ENCODE assay signal across 40 cellular contexts in genomic region chr7:82417898-82418297, GRCh38. TPM values are rescaled to one million over a fixed set of nuclear protein-coding genes. Genes with fewer than 3 reads are reported as not detected.
"Had no signal": no experiment of that assay in that cellular context is flagged by ENCODE, and none has a peak within 500 bp of the region (broad histone marks: within the 10 kb centered on the region; RNA-seq: fewer than 3 reads in every experiment).

No MANE protein-coding gene starts in this region.

- H3K9me3 ChIP-seq: adrenal gland, ascending aorta, body of pancreas, breast epithelium had no signal

- H3K36me3 ChIP-seq: adrenal gland, ascending aorta, brain microvascular endothelial cell, breast epithelium, cardiac muscle cell had no signal

- H3K36me3 Mint-ChIP-seq: activated naive CD4-positive, alpha-beta T cell treated with anti-CD3 and anti-CD28 coated beads, Interleukin-2, amount 10 ng/mL, durations not matched to agents 7 days and 5 days; activated naive CD4-positive, alpha-beta T cell treated with anti-CD3 and anti-CD28 coated beads, Interleukin-2, amount 50 U/mL, for 24 hours; activated naive CD8-positive, alpha-beta T cell; activated naive CD8-positive, alpha-beta T cell treated with anti-CD3 and anti-CD28 coated beads for 36 hours; activated naive CD8-positive, alpha-beta T cell treated with anti-CD3 and anti-CD28 coated beads, Interleukin-2, amount 10 ng/mL, durations not matched to agents 7 days and 5 days had no signal

- FAIRE-seq: bronchial epithelial cell had no signal

- H3K9me3 Mint-ChIP-seq: activated naive CD4-positive, alpha-beta T cell treated with anti-CD3 and anti-CD28 coated beads for 36 hours; activated naive CD4-positive, alpha-beta T cell treated with anti-CD3 and anti-CD28 coated beads, Interleukin-2, amount 50 U/mL, for 24 hours; activated naive CD8-positive, alpha-beta T cell treated with anti-CD3 and anti-CD28 coated beads, Interleukin-2, amount 10 ng/mL, durations not matched to agents 7 days and 5 days; activated T-helper 1 cell treated with anti-CD3 and anti-CD28 coated beads, Interleukin-12 subunit alpha, Interleukin-12 subunit beta, Interleukin-2, Interleukin-4 antibody, amounts not matched to agents 30 ng/mL and 10 ng/mL and 1 ng/mL, durations not matched to agents 14 hours and 24 hours and 36 hours had no signal

- ATAC-seq: activated naive CD4-positive, alpha-beta T cell treated with anti-CD3 and anti-CD28 coated beads, Interleukin-2, amount 50 U/mL, for 72 hours; activated naive CD8-positive, alpha-beta T cell treated with anti-CD3 and anti-CD28 coated beads, Interleukin-2, amount 50 U/mL, for 24 hours; activated T-cell treated with anti-CD3 and anti-CD28 coated beads, Interleukin-2, amount 50 U/mL, for 4 hours; activated T-cell treated with anti-CD3 and anti-CD28 coated beads, Interleukin-2, amount 50 U/mL, for 72 hours; activated T-helper 17 cell treated with anti-CD3 and anti-CD28 coated beads, Interleukin-2, amount 50 U/mL, for 72 hours; body of pancreas had no signal

- H3K27me3 ChIP-seq: adrenal gland, ascending aorta, body of pancreas, brain microvascular endothelial cell, breast epithelium, cardiac muscle cell had no signal

- H3K4me3 Mint-ChIP-seq: activated naive CD4-positive, alpha-beta T cell treated with anti-CD3 and anti-CD28 coated beads for 36 hours; activated naive CD4-positive, alpha-beta T cell treated with anti-CD3 and anti-CD28 coated beads, Interleukin-2, amount 10 ng/mL, durations not matched to agents 7 days and 5 days; activated naive CD4-positive, alpha-beta T cell treated with anti-CD3 and anti-CD28 coated beads, Interleukin-2, amount 50 U/mL, for 24 hours; activated naive CD8-positive, alpha-beta T cell; activated naive CD8-positive, alpha-beta T cell treated with anti-CD3 and anti-CD28 coated beads for 36 hours; activated naive CD8-positive, alpha-beta T cell treated with anti-CD3 and anti-CD28 coated beads, Interleukin-2, amount 10 ng/mL, durations not matched to agents 7 days and 5 days; activated naive CD8-positive, alpha-beta T cell treated with anti-CD3 and anti-CD28 coated beads, Interleukin-2, amount 50 U/mL, for 24 hours; activated T-cell treated with anti-CD3 and anti-CD28 coated beads, Interleukin-2, amount 50 U/mL, for 24 hours; activated T-cell treated with anti-CD3 and anti-CD28 coated beads, Interleukin-2, amount 50 U/mL, for 4 hours; activated T-cell treated with anti-CD3 and anti-CD28 coated beads, Interleukin-2, amount 50 U/mL, for 72 hours; activated T-helper 1 cell treated with anti-CD3 and anti-CD28 coated beads, Interleukin-12 subunit alpha, Interleukin-12 subunit beta, Interleukin-2, Interleukin-4 antibody, amounts not matched to agents 30 ng/mL and 10 ng/mL and 1 ng/mL, durations not matched to agents 14 hours and 24 hours and 36 hours; activated T-helper 17 cell treated with anti-CD3 and anti-CD28 coated beads, Interleukin-2, amount 50 U/mL, for 72 hours; brain; central memory CD8-positive, alpha-beta T cell had no signal

- H3K4me3 ChIP-seq: adrenal gland, ascending aorta, body of pancreas, breast epithelium, cardiac muscle cell had no signal

- H3K27me3 Mint-ChIP-seq: activated naive CD4-positive, alpha-beta T cell treated with anti-CD3 and anti-CD28 coated beads, Interleukin-2, amount 10 ng/mL, durations not matched to agents 7 days and 5 days; activated naive CD8-positive, alpha-beta T cell; activated naive CD8-positive, alpha-beta T cell treated with anti-CD3 and anti-CD28 coated beads for 36 hours; activated naive CD8-positive, alpha-beta T cell treated with anti-CD3 and anti-CD28 coated beads, Interleukin-2, amount 10 ng/mL, durations not matched to agents 7 days and 5 days; activated naive CD8-positive, alpha-beta T cell treated with anti-CD3 and anti-CD28 coated beads, Interleukin-2, amount 50 U/mL, for 24 hours; activated T-cell treated with anti-CD3 and anti-CD28 coated beads, Interleukin-2, amount 50 U/mL, for 24 hours; activated T-helper 17 cell treated with anti-CD3 and anti-CD28 coated beads, Interleukin-2, amount 50 U/mL, for 72 hours; brain; central memory CD8-positive, alpha-beta T cell had no signal

- H3K27ac Mint-ChIP-seq: activated naive CD4-positive, alpha-beta T cell treated with anti-CD3 and anti-CD28 coated beads for 36 hours; activated naive CD4-positive, alpha-beta T cell treated with anti-CD3 and anti-CD28 coated beads, Interleukin-2, amount 10 ng/mL, durations not matched to agents 7 days and 5 days; activated naive CD4-positive, alpha-beta T cell treated with anti-CD3 and anti-CD28 coated beads, Interleukin-2, amount 50 U/mL, for 24 hours; activated naive CD4-positive, alpha-beta T cell treated with anti-CD3 and anti-CD28 coated beads, Interleukin-2, amount 50 U/mL, for 72 hours; activated naive CD8-positive, alpha-beta T cell; activated naive CD8-positive, alpha-beta T cell treated with anti-CD3 and anti-CD28 coated beads for 36 hours; activated naive CD8-positive, alpha-beta T cell treated with anti-CD3 and anti-CD28 coated beads, Interleukin-2, amount 10 ng/mL, durations not matched to agents 7 days and 5 days; activated naive CD8-positive, alpha-beta T cell treated with anti-CD3 and anti-CD28 coated beads, Interleukin-2, amount 50 U/mL, for 24 hours; activated T-cell treated with anti-CD3 and anti-CD28 coated beads, Interleukin-2, amount 50 U/mL, for 24 hours; activated T-cell treated with anti-CD3 and anti-CD28 coated beads, Interleukin-2, amount 50 U/mL, for 72 hours; activated T-helper 1 cell treated with anti-CD3 and anti-CD28 coated beads, Interleukin-12 subunit alpha, Interleukin-12 subunit beta, Interleukin-2, Interleukin-4 antibody, amounts not matched to agents 30 ng/mL and 10 ng/mL and 1 ng/mL, durations not matched to agents 14 hours and 24 hours and 36 hours; activated T-helper 17 cell treated with anti-CD3 and anti-CD28 coated beads, Interleukin-2, amount 50 U/mL, for 72 hours; activated T-helper 2 cell treated with anti-CD3 and anti-CD28 coated beads, Interferon-gamma antibody, Interleukin-2, Interleukin-4, amounts not matched to agents 10 μg/mL and 5 μg/mL and 100 μg/mL, durations not matched to agents 14 hours and 24 hours and 36 hours; brain had no signal

- DNase-seq: activated effector memory CD4-positive, alpha-beta T cell treated with anti-CD3 and anti-CD28 coated beads, Interleukin-2, amount 50 U/mL, for 16 hours; activated effector memory CD4-positive, alpha-beta T cell treated with Interleukin-2 at 50 U/mL for 16 hours; activated gamma-delta T cell; activated gamma-delta T cell treated with Interleukin-2 at 50 U/mL for 16 hours; activated naive CD4-positive, alpha-beta T cell; activated naive CD4-positive, alpha-beta T cell treated with anti-CD3 and anti-CD28 coated beads for 36 hours; activated naive CD4-positive, alpha-beta T cell treated with anti-CD3 and anti-CD28 coated beads, Interleukin-2, amount 10 ng/mL, durations not matched to agents 7 days and 5 days; activated naive CD4-positive, alpha-beta T cell treated with anti-CD3 and anti-CD28 coated beads, Interleukin-2, amount 50 U/mL, for 16 hours; activated naive CD4-positive, alpha-beta T cell treated with Interleukin-2 at 50 U/mL for 16 hours; activated naive CD8-positive, alpha-beta T cell treated with anti-CD3 and anti-CD28 coated beads for 36 hours; activated naive CD8-positive, alpha-beta T cell treated with anti-CD3 and anti-CD28 coated beads, Interleukin-2, amount 10 ng/mL, durations not matched to agents 7 days and 5 days; activated naive CD8-positive, alpha-beta T cell treated with anti-CD3 and anti-CD28 coated beads, Interleukin-2, amount 50 U/mL, for 24 hours; activated T-cell treated with anti-CD3 and anti-CD28 coated beads for 4 hours; activated T-cell treated with anti-CD3 and anti-CD28 coated beads, Interleukin-2, amount 50 U/mL, for 1 hour; activated T-cell treated with anti-CD3 and anti-CD28 coated beads, Interleukin-2, amount 50 U/mL, for 24 hours; activated T-cell treated with anti-CD3 and anti-CD28 coated beads, Interleukin-2, amount 50 U/mL, for 4 hours; activated T-cell treated with anti-CD3 and anti-CD28 coated beads, Interleukin-2, amount 50 U/mL, for 48 hours; activated T-cell treated with anti-CD3 and anti-CD28 coated beads, Interleukin-2, amount 50 U/mL, for 72 hours; adrenal gland; amniotic stem cell; amygdala; anterior cingulate cortex; aorta; body of pancreas; brain microvascular endothelial cell; caudate nucleus; central memory CD4-positive, alpha-beta T cell; cerebellar nuclear complex had no signal

- H3K27ac ChIP-seq: adrenal gland, ascending aorta, body of pancreas, brain microvascular endothelial cell, breast epithelium, cardiac muscle cell had no signal

- H3K4me1 ChIP-seq: ascending aorta, body of pancreas, breast epithelium had no signal

- H3K4me1 Mint-ChIP-seq: activated naive CD4-positive, alpha-beta T cell treated with anti-CD3 and anti-CD28 coated beads, Interleukin-2, amount 10 ng/mL, durations not matched to agents 7 days and 5 days; activated naive CD4-positive, alpha-beta T cell treated with anti-CD3 and anti-CD28 coated beads, Interleukin-2, amount 50 U/mL, for 24 hours; activated naive CD8-positive, alpha-beta T cell treated with anti-CD3 and anti-CD28 coated beads for 36 hours; activated naive CD8-positive, alpha-beta T cell treated with anti-CD3 and anti-CD28 coated beads, Interleukin-2, amount 10 ng/mL, durations not matched to agents 7 days and 5 days; activated naive CD8-positive, alpha-beta T cell treated with anti-CD3 and anti-CD28 coated beads, Interleukin-2, amount 50 U/mL, for 24 hours; activated T-helper 17 cell treated with anti-CD3 and anti-CD28 coated beads, Interleukin-2, amount 50 U/mL, for 72 hours; central memory CD8-positive, alpha-beta T cell had no signal

RNA-seq across cellular contexts. Expression of gene CACNA2D1, which starts 25.7 kb away (rescaled TPM):
- total RNA-seq: activated naive CD4-positive, alpha-beta T cell treated with anti-CD3 and anti-CD28 coated beads for 36 hours; activated naive CD4-positive, alpha-beta T cell treated with anti-CD3 and anti-CD28 coated beads, Interleukin-2, amount 50 U/mL, for 72 hours; activated naive CD8-positive, alpha-beta T cell treated with anti-CD3 and anti-CD28 coated beads for 36 hours; activated naive CD8-positive, alpha-beta T cell treated with anti-CD3 and anti-CD28 coated beads, Interleukin-2, amount 10 ng/mL, durations not matched to agents 7 days and 5 days; activated T-helper 1 cell treated with anti-CD3 and anti-CD28 coated beads, Interleukin-12 subunit alpha, Interleukin-12 subunit beta, Interleukin-2, Interleukin-4 antibody, amounts not matched to agents 30 ng/mL and 10 ng/mL and 1 ng/mL, durations not matched to agents 14 hours and 24 hours and 36 hours; activated T-helper 17 cell treated with anti-CD3 and anti-CD28 coated beads, Interleukin-2, amount 50 U/mL, for 72 hours; activated T-helper 2 cell treated with anti-CD3 and anti-CD28 coated beads, Interferon-gamma antibody, Interleukin-2, Interleukin-4, amounts not matched to agents 10 μg/mL and 5 μg/mL and 100 μg/mL, durations not matched to agents 14 hours and 24 hours and 36 hours had no signal
